Comparison of ENCODE assay signal across 33 cellular contexts in the genomic region with DNA sequence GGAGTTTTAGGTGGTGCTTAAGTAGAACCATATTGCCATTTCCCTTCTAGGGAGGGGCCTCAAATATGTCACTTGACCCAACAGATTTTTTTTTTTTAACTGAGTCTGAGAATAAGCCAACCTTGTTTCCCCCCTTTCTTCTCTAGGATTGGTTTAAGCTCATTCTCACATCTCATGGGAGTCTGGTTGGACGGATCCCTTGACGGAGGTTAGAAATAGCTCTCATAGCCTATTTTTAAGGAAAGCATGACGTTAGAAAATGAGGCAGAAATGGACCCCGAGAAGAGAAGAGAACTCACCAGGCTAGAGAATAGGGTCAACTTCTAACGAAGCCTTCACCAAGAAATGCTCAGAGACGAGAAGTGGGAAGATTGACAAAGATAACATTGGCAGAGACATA.
DNase-seq lines count a peak whose midpoint lies in the region; ATAC-seq lines count a peak whose summit lies in the region.
"Had no signal": no experiment of that assay in that cellular context is flagged by ENCODE, and none has a peak within 500 bp of the region (broad histone marks: within the 10 kb centered on the region; RNA-seq: fewer than 3 reads in every experiment).

No MANE protein-coding gene starts in this region.

- H3K36me3 ChIP-seq in mesendoderm (ENCODE audit: control insufficient read depth, insufficient read depth, low read length) = no peaks in the 10 kb centered on the region
- H3K36me3 ChIP-seq: breast epithelium, gastroesophageal sphincter, pancreas, Peyer's patch, thyroid gland had no signal

- no peak overlapping the region for H4K5ac ChIP-seq in mesendoderm (ENCODE audit: low read length)

- no CpG with 5 or more reads among the region's 6 CpGs for WGBS in mesendoderm (ENCODE audit: extremely low coverage, insufficient coverage, low lambda C conversion rate)

- no peaks in the 10 kb centered on the region for H3K27me3 ChIP-seq in mesendoderm (ENCODE audit: insufficient read depth, low read length, poor library complexity)
- H3K27me3 ChIP-seq: pancreas, Peyer's patch, thyroid gland had no signal

- no peak overlapping the region for H3K27ac ChIP-seq in mesendoderm (ENCODE audit: low read depth, low read length)
- H3K27ac ChIP-seq: 22Rv1, breast epithelium, pancreas, Peyer's patch had no signal

- H2BK5ac ChIP-seq in mesendoderm (ENCODE audit: low read length) = no peak overlapping the region

- no peak overlapping the region for H3K23ac ChIP-seq in mesendoderm (ENCODE audit: low read length)

- H3K79me2 ChIP-seq in mesendoderm (ENCODE audit: control insufficient read depth, insufficient read depth, low read length) = no peaks in the 10 kb centered on the region

- H3K4me2 ChIP-seq in mesendoderm (ENCODE audit: low read length) = no peak overlapping the region

- intact Hi-C loops in Right ventricle myocardium inferior (cut with DNase I) = no loop called here
- intact Hi-C loops in cardiac septum (cut with DNase I) = loop anchor here (5.0 kb wide), 1 partner anchor 71 kb away; no protein-coding TSS in a partner anchor
- intact Hi-C loops in left cardiac atrium (cut with DNase I) = no loop called here
- intact Hi-C loops in sciatic nerve (cut with DNase I) = no loop called here

- no peak for DNase-seq in Right ventricle myocardium inferior (ENCODE audit: missing footprints)
- DNase-seq in cardiac septum (ENCODE audit: low spot score) = no peak
- DNase-seq in left cardiac atrium = no peak
- DNase-seq in sciatic nerve (ENCODE audit: low spot score) = no peak
- no peak for DNase-seq in mesendoderm
- DNase-seq in midbrain (lab: John Stamatoyannopoulos, UW) = no peak
- DNase-seq: activated CD4-positive, alpha-beta memory T cell treated with anti-CD3 and anti-CD28 coated beads, Interleukin-2, amount 10 ng/mL, durations not matched to agents 7 days and 5 days; activated CD4-positive, alpha-beta T cell treated with anti-CD3 and anti-CD28 coated beads for 1 hour; activated CD8-positive, alpha-beta memory T cell treated with anti-CD3 and anti-CD28 coated beads, Interleukin-2, amount 50 U/mL, for 4 hours; activated naive CD4-positive, alpha-beta T cell treated with anti-CD3 and anti-CD28 coated beads, Interleukin-2, amount 10 ng/mL, durations not matched to agents 7 days and 5 days; amniotic stem cell; Calu3; DND-41; effector memory CD8-positive, alpha-beta T cell; GF-D8; hypothalamus; mammary epithelial cell; NCI-H1436 treated with DMSO at 0.1 percent for 48 hours; NCI-H2081 treated with DMSO at 0.1 percent for 48 hours; NCI-H446; NCI-H774; pancreas; Peyer's patch; SIG-M5; stimulated activated naive CD8-positive, alpha-beta T cell treated with anti-CD3 and anti-CD28 coated beads, Interleukin-15, amount 100 ng/mL, for 72 hours; thyroid gland had no signal

- no peak overlapping the region for H3K4me3 ChIP-seq in mesendoderm (ENCODE audit: low read length)

- no peak overlapping the region for H4K8ac ChIP-seq in mesendoderm (ENCODE audit: low read depth, low read length)

- no peak overlapping the region for H3K18ac ChIP-seq in mesendoderm (ENCODE audit: low read length)

- no peak overlapping the region for H3K4ac ChIP-seq in mesendoderm (ENCODE audit: low read depth, low read length)

- H2BK120ac ChIP-seq in mesendoderm (ENCODE audit: low read depth, low read length) = no peak overlapping the region

- H3K9ac ChIP-seq in mesendoderm (ENCODE audit: low read length) = no peak overlapping the region

- H3K56ac ChIP-seq in mesendoderm (ENCODE audit: low read length) = no peak overlapping the region

- no peak overlapping the region for H2BK15ac ChIP-seq in mesendoderm (replicated peaks; ENCODE audit: low read depth)

- peak; percentile 25 for ATAC-seq in Right ventricle myocardium inferior
- ATAC-seq in left cardiac atrium = peak; percentile 24 to 29
- ATAC-seq in sciatic nerve = peak; percentile 23
- no peak for ATAC-seq in GM21737 (IDR thresholded peaks at IDR 0.05; ENCODE audit: unreplicated experiment)
- ATAC-seq in HG02938 (IDR thresholded peaks at IDR 0.05; ENCODE audit: unreplicated experiment) = no peak
- ATAC-seq: effector memory CD8-positive, alpha-beta T cell; esophagus mucosa; gastroesophageal sphincter; HCT116; stimulated activated naive CD8-positive, alpha-beta T cell treated with anti-CD3 and anti-CD28 coated beads, Interleukin-15, amount 100 ng/mL, for 72 hours had no signal

- no peak overlapping the region for H2AK5ac ChIP-seq in mesendoderm (ENCODE audit: low read length)

- peaks cover 3% of the 10 kb centered on the region for H3K4me1 ChIP-seq in mesendoderm (ENCODE audit: control insufficient read depth, low read depth, low read length)
- H3K4me1 ChIP-seq: breast epithelium, gastroesophageal sphincter, pancreas, thyroid gland had no signal

- no peaks in the 10 kb centered on the region for H3K79me1 ChIP-seq in mesendoderm (ENCODE audit: low read length)

Comparison
In these comparisons a context has a peak if more than half of its experiments do, and no peak if none do; other contexts are left out.
1. ATAC-seq: peak in Right ventricle myocardium inferior (single experiment), left cardiac atrium (2 of 2) and sciatic nerve (single experiment); none in GM21737 (single experiment) and HG02938 (single experiment).